12 cellular contexts compared by ENCODE assay signal in the genomic region with DNA sequence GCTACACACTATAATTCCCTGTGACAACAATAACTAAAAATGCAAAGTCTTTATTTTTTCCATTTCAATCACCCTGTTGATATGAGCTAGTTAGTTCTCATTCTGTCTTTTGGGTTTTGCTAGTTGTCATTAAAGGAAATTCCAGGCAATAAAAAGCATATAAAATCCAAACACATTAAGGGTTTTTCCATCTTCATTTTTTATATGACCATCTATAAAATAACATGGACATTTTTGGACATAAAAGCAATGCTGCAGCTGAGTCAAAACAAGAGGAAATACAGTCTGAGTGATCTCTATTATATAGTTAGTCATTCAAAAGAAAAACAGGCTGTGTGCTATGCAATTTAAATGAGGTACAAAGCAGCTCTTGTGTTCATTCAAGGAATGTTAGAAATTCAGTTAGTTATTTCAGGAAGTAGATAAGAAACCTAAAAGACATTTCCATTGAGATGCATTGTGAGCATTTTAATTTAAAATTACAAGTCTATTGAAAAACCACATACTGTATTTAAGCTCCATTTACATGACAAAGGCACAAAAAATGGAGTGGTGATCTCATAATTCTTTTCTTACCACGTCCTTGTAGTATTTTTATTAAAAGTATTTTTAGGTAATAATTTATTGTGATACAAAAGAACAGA.
DNase-seq lines count a peak whose midpoint lies in the region; ATAC-seq and TF ChIP-seq lines count a peak whose summit lies in the region.
"Had no signal": no experiment of that assay in that cellular context is flagged by ENCODE, and none has a peak within 500 bp of the region (broad histone marks: within the 10 kb centered on the region; RNA-seq: fewer than 3 reads in every experiment).

No MANE protein-coding gene starts in this region.

- no peak for TF ChIP-seq EP300 in stomach (IDR thresholded peaks at IDR 0.05)

- TF ChIP-seq CTCF in Calu3 (IDR thresholded peaks at IDR 0.05; ENCODE audit: unreplicated experiment) (no peak), PC-9 (conservative IDR thresholded peaks at IDR 0.05) (no peak), endodermal cell (conservative IDR thresholded peaks at IDR 0.05) (no peak), stomach (IDR thresholded peaks at IDR 0.05) (no peak)

- H3K36me3 Mint-ChIP-seq in Calu3 (ENCODE audit: insufficient read depth, unreplicated experiment) = peaks cover 34% of the 10 kb centered on the region
- no peaks in the 10 kb centered on the region for H3K36me3 Mint-ChIP-seq in endodermal cell (ENCODE audit: low read depth)

- no peaks in the 10 kb centered on the region; the same call in 1 of the 2 replicates for H3K9me2 ChIP-seq in PC-9 (ENCODE audit: insufficient read depth)

- CTCF ChIA-PET in Calu3 (lab: Charles Lee) (interaction anchor here (0.7 to 2.8 kb wide), 18 partner anchors 14 to 349 kb away, joined by 3 to 15 read pairs (median 6); a partner anchor contains a TSS), PC-9 (lab: Charles Lee) (interaction anchor here (0.6 to 1.5 kb wide), 15 partner anchors 14 to 349 kb away, joined by 3 to 4 read pairs (median 3); a partner anchor contains a TSS)

- no peak for DNase-seq in Calu3
- DNase-seq in PC-9 = peak in 1 of 2 experiments; percentile 74
- no peak for DNase-seq in endodermal cell
- DNase-seq in stomach = no peak
- DNase-seq in activated CD4-positive, alpha-beta T cell treated with anti-CD3 and anti-CD28 coated beads, Interleukin-2, amount 50 U/mL, for 1 hour = no peak
- DNase-seq in NCI-H446 (lab: John Stamatoyannopoulos, UW) = no peak
- DNase-seq: GOT3, NCI-H2029 treated with DMSO at 0.1 percent for 48 hours had no signal

- H3K4me3 Mint-ChIP-seq in Calu3 (ENCODE audit: low read depth, unreplicated experiment) (peak overlapping the region; percentile 39), endodermal cell (no peak overlapping the region)

- no TSS peak for BruUV-seq in Calu3 (replicated peaks; lab: Mats Ljungman, UMichigan)
- no TSS peak for BruUV-seq in PC-9 (replicated peaks; lab: Mats Ljungman, UMichigan)

- intact Hi-C loops in Calu3 (cut with micrococcal nuclease; ENCODE audit: unreplicated experiment) = loop anchor here (1.0 to 5.0 kb wide), 3 partner anchors 15 to 119 kb away; no protein-coding TSS in a partner anchor
- intact Hi-C loops in PC-9 (cut with micrococcal nuclease; ENCODE audit: unreplicated experiment) = loop anchor here (1.0 to 2.0 kb wide), 4 partner anchors 35 to 233 kb away; no protein-coding TSS in a partner anchor
- intact Hi-C loops in stomach (cut with DNase I; ENCODE audit: low total_unique reads) = no loop called here

- TF ChIP-seq POLR2A in stomach (IDR thresholded peaks at IDR 0.05) = no peak

- H4K20me1 ChIP-seq in PC-9 (ENCODE audit: insufficient read depth) = no peaks in the 10 kb centered on the region

- 0 out of 2 replicates have a peak, but pooled peaks cover 3% of the 10 kb centered on the region for H3F3A ChIP-seq in PC-9 (ENCODE audit: insufficient read depth, low read depth)

- H2AFZ ChIP-seq in PC-9 = no peak overlapping the region

- peak overlapping the region; percentile 96 for H3K27ac Mint-ChIP-seq in Calu3 (ENCODE audit: unreplicated experiment)
- H3K27ac Mint-ChIP-seq in endodermal cell = peak overlapping the region; percentile 61

- POLR2A ChIA-PET in PC-9 (lab: Charles Lee; ENCODE audit: unreplicated experiment) = interaction anchor here (0.6 to 1.2 kb wide), 8 partner anchors 57 to 311 kb away, joined by 3 to 10 read pairs (median 5); a partner anchor contains a TSS

- H3K4me1 Mint-ChIP-seq in Calu3 (ENCODE audit: low read depth, unreplicated experiment) (peaks cover 80% of the 10 kb centered on the region), endodermal cell (peaks cover 22% of the 10 kb centered on the region)

- no peak overlapping the region for H3K9ac ChIP-seq in endodermal cell (ENCODE audit: extremely low read depth, low read length, poor library complexity, severe bottlenecking)

- H3K9me3 ChIP-seq in PC-9 (ENCODE audit: insufficient read depth, low read depth) = no peaks in the 10 kb centered on the region
- H3K9me3 ChIP-seq in endodermal cell (ENCODE audit: control insufficient read depth, low read length) = no peaks in the 10 kb centered on the region
- no peaks in the 10 kb centered on the region for H3K9me3 ChIP-seq in mesodermal cell (ENCODE audit: control insufficient read depth, low read length)
- no peaks in the 10 kb centered on the region for H3K9me3 ChIP-seq in stomach
- H3K9me3 ChIP-seq: right lobe of liver had no signal

- H3K9me3 Mint-ChIP-seq in Calu3 (ENCODE audit: low read depth, unreplicated experiment) (no peaks in the 10 kb centered on the region), endodermal cell (no peaks in the 10 kb centered on the region)

- no peaks in the 10 kb centered on the region for H3K27me3 Mint-ChIP-seq in Calu3 (ENCODE audit: unreplicated experiment)
- H3K27me3 Mint-ChIP-seq in endodermal cell (ENCODE audit: insufficient read depth) = no peaks in the 10 kb centered on the region

- ATAC-seq in HG02981 (IDR thresholded peaks at IDR 0.05; ENCODE audit: unreplicated experiment) = no peak

- H3K27me3 ChIP-seq in PC-9 (ENCODE audit: insufficient read depth, low read depth) (no peaks in the 10 kb centered on the region), endodermal cell (ENCODE audit: control insufficient read depth, insufficient read depth, low read length, poor library complexity, severe bottlenecking) (no peaks in the 10 kb centered on the region), stomach (no peaks in the 10 kb centered on the region)
- H3K27me3 ChIP-seq: right lobe of liver had no signal

- peaks cover 29% of the 10 kb centered on the region for H3K4me1 ChIP-seq in PC-9 (replicated peaks; ENCODE audit: insufficient read depth)
- H3K4me1 ChIP-seq in endodermal cell (ENCODE audit: control insufficient read depth, insufficient read depth, low read length) = no peaks in the 10 kb centered on the region
- peaks cover 48% of the 10 kb centered on the region for H3K4me1 ChIP-seq in mesodermal cell (ENCODE audit: control insufficient read depth, insufficient read depth, low read length, poor library complexity, severe bottlenecking)
- H3K4me1 ChIP-seq in stomach = peaks cover 0 to 22% (median 16%) of the 10 kb centered on the region in 4 donors

- H3K4me3 ChIP-seq in PC-9 = no peak overlapping the region
- no peak overlapping the region for H3K4me3 ChIP-seq in endodermal cell (ENCODE audit: low read length)
- H3K4me3 ChIP-seq in mesodermal cell (ENCODE audit: extremely low read depth, insufficient read depth, low read length, poor library complexity, severe bottlenecking) = no peak overlapping the region
- H3K4me3 ChIP-seq in stomach = no peak overlapping the region
- H3K4me3 ChIP-seq: right lobe of liver had no signal

- H3K27ac ChIP-seq in PC-9 = 0 out of 2 replicates have a peak overlapping the region, but pooled peaks have one; percentile 14
- peak overlapping the region; percentile 25 for H3K27ac ChIP-seq in endodermal cell (ENCODE audit: low read depth, low read length)
- H3K27ac ChIP-seq in mesodermal cell (ENCODE audit: low read depth, low read length, severe bottlenecking) = peak overlapping the region; percentile 73
- peak overlapping the region in 1 of 5 donors; percentile 2 for H3K27ac ChIP-seq in stomach
- H3K27ac ChIP-seq: HL-60, right lobe of liver had no signal

- no peaks in the 10 kb centered on the region for H3K79me2 ChIP-seq in PC-9 (ENCODE audit: low read depth)

- peaks cover 4% of the 10 kb centered on the region; the same call in 1 of the 2 replicates for H3K36me3 ChIP-seq in PC-9 (ENCODE audit: low read depth)
- H3K36me3 ChIP-seq in endodermal cell (ENCODE audit: control insufficient read depth, insufficient read depth, low read length) = no peaks in the 10 kb centered on the region
- H3K36me3 ChIP-seq in mesodermal cell (ENCODE audit: control insufficient read depth, insufficient read depth, low read length) = peaks cover 31% of the 10 kb centered on the region
- peaks cover 0 to 10% (median 4%) of the 10 kb centered on the region in 4 donors for H3K36me3 ChIP-seq in stomach
- H3K36me3 ChIP-seq: right lobe of liver had no signal

- WGBS in endodermal cell (ENCODE audit: insufficient coverage in 1 of 2, insufficient read length in 1 of 2), 2 experiments = no CpG with 5 or more reads among the region's 1 CpG
- WGBS in mesodermal cell (ENCODE audit: insufficient coverage in 2 of 2), 2 experiments = no CpG with 5 or more reads among the region's 1 CpG
- 17 to 33% (median 24%) methylated on average over 1 of the region's 1 CpG for WGBS in stomach, 5 donors

- H3K4me2 ChIP-seq in PC-9 = peak overlapping the region; percentile 8; the same call in 1 of the 2 replicates
